8 cellular contexts compared by ENCODE assay signal in genomic region chr1:63523738-63524137, GRCh38. TPM values are rescaled to one million over a fixed set of nuclear protein-coding genes. Genes with fewer than 3 reads are reported as not detected.
DNase-seq lines count a peak whose midpoint lies in the region; ATAC-seq and TF ChIP-seq lines count a peak whose summit lies in the region.

No MANE protein-coding gene starts in this region.

- H3K36me3 Mint-ChIP-seq in T-cell = peaks cover 5% of the 10 kb centered on the region

- H3K27me3 ChIP-seq in BE2C (no peaks in the 10 kb centered on the region), foreskin keratinocyte (no peaks in the 10 kb centered on the region), prostate gland (replicated peaks; ENCODE audit: insufficient read depth) (no peaks in the 10 kb centered on the region)

- TF ChIP-seq CTCF in BE2C (IDR thresholded peaks at IDR 0.05; ENCODE audit: low read depth, low read length) (no peak), foreskin keratinocyte (conservative IDR thresholded peaks at IDR 0.05) (no peak), prostate gland (IDR thresholded peaks at IDR 0.05) (no peak)

- CTCF ChIA-PET in T-cell (lab: Charles Lee) = interaction anchor here in 1 of 2 donors (2.1 kb wide), 1 partner anchor 14 kb away, joined by 6 read pairs; no protein-coding TSS in a partner anchor

- POLR2A ChIA-PET in T-cell (lab: Charles Lee) = interaction anchor here in 1 of 2 donors (0.6 kb wide), 1 partner anchor 1074 kb away, joined by 3 read pairs; no protein-coding TSS in a partner anchor

- H3K9me3 Mint-ChIP-seq in T-cell = no peaks in the 10 kb centered on the region

- peak overlapping the region; percentile 89 to 91 (median 91) for H3K4me3 Mint-ChIP-seq in T-cell

- under 1% methylated on average over 11 of the region's 11 CpGs for WGBS in prostate gland

- H3K36me3 ChIP-seq in BE2C = no peaks in the 10 kb centered on the region
- no peaks in the 10 kb centered on the region for H3K36me3 ChIP-seq in prostate gland

- intact Hi-C loops in prostate gland (cut with DNase I) = no loop called here

- ATAC-seq in GM18867 (IDR thresholded peaks at IDR 0.05; ENCODE audit: unreplicated experiment) (peak; percentile 24), HG03045 (IDR thresholded peaks at IDR 0.05; ENCODE audit: unreplicated experiment) (peak; percentile 20), T-cell (replicated peaks in 1 of 4) (peak; percentile 13 to 26 (median 20)), foreskin keratinocyte (peak; percentile 33)

- H3K4me1 Mint-ChIP-seq in T-cell = peaks cover 24 to 37% (median 32%) of the 10 kb centered on the region in 3 donors

- DNase-seq in BE2C (no peak), T-cell (peak in 1 of 34 experiments; percentile 0), foreskin keratinocyte (no peak), prostate gland (ENCODE audit: low spot score) (no peak), HK-2 (ENCODE audit: unreplicated experiment) (no peak), GF-D8 (lab: John Stamatoyannopoulos, UW) (no peak)

- H3K4me3 ChIP-seq in BE2C (ENCODE audit: low read depth, low read length) = peak overlapping the region; percentile 87
- H3K4me3 ChIP-seq in prostate gland = peak overlapping the region; percentile 51 to 64

- H3K27ac Mint-ChIP-seq in T-cell = peak overlapping the region; percentile 95 to 97

- H3K9me3 ChIP-seq in BE2C (no peaks in the 10 kb centered on the region), prostate gland (no peaks in the 10 kb centered on the region)

- H3K27me3 Mint-ChIP-seq in T-cell = no peaks in the 10 kb centered on the region

- no peaks in the 10 kb centered on the region for H3K4me1 ChIP-seq in BE2C
- H3K4me1 ChIP-seq in foreskin keratinocyte = peaks cover 11% of the 10 kb centered on the region
- no peaks in the 10 kb centered on the region for H3K4me1 ChIP-seq in prostate gland (replicated peaks)

- peak overlapping the region; percentile 68 for H3K27ac ChIP-seq in foreskin keratinocyte
- H3K27ac ChIP-seq in prostate gland = peak overlapping the region; percentile 93 to 96

- TF ChIP-seq POLR2A in prostate gland (IDR thresholded peaks at IDR 0.05) = no peak

RNA-seq across cellular contexts. Expression of gene EFCAB7, which starts 0.4 kb away (rescaled TPM):
- 2.0 TPM for polyA plus RNA-seq in BE2C (2012; ENCODE audit: insufficient read depth, insufficient read length, low read depth)
- total RNA-seq in T-cell = 1 to 10 TPM; 6.5 to 8.1 (median 7.4) TPM
- 3.9 and 4.0 TPM in 2 replicates for total RNA-seq in foreskin keratinocyte
- 1.5 and 2.1 TPM in 2 replicates for polyA plus RNA-seq in foreskin keratinocyte
- 10 to 100 TPM in 1 of 2 donors, 1 to 10 TPM in 1; 9.8 to 11.6 TPM for total RNA-seq in prostate gland

RNA-seq across cellular contexts. Expression of gene ITGB3BP, which starts 0.7 kb away (rescaled TPM):
- polyA plus RNA-seq in BE2C (2012; ENCODE audit: insufficient read depth, insufficient read length, low read depth) = 6.1 TPM
- total RNA-seq in T-cell (10 to 100 TPM; 16.6 to 27.3 (median 22.5) TPM), foreskin keratinocyte (32.8 and 36.5 TPM in 2 replicates), prostate gland (10 to 100 TPM in 1 of 2 donors, 1 to 10 TPM in 1; 7.4 to 16.1 TPM)
- 29.5 and 34.0 TPM in 2 replicates for polyA plus RNA-seq in foreskin keratinocyte
